9 cellular contexts compared by ENCODE assay signal in genomic region chr16:73019456-73020362, GRCh38. TPM values are rescaled to one million over a fixed set of nuclear protein-coding genes. Genes with fewer than 3 reads are reported as not detected.
A peak's percentile ranks its signal among the peaks of the same experiment; 100 is the strongest.
DNase-seq lines count a peak whose midpoint lies in the region; ATAC-seq and TF ChIP-seq lines count a peak whose summit lies in the region.
"Had no signal": no experiment of that assay in that cellular context is flagged by ENCODE, and none has a peak within 500 bp of the region (broad histone marks: within the 10 kb centered on the region; RNA-seq: fewer than 3 reads in every experiment).

No MANE protein-coding gene starts in this region.

- H3K9me3 ChIP-seq in left ventricle myocardium inferior (replicated peaks) (no peaks in the 10 kb centered on the region), smooth muscle cell (replicated peaks; ENCODE audit: low read depth) (no peaks in the 10 kb centered on the region), esophagus squamous epithelium (no peaks in the 10 kb centered on the region)

- TF ChIP-seq POLR2A in esophagus squamous epithelium (IDR thresholded peaks at IDR 0.05), result no peak

- H3K4me1 ChIP-seq in left ventricle myocardium inferior (peaks cover 81% of the 10 kb centered on the region), smooth muscle cell (ENCODE audit: low read depth) (peaks cover 9% of the 10 kb centered on the region), esophagus squamous epithelium (peaks cover 19 to 67% (median 38%) of the 10 kb centered on the region in 3 donors)

- peak overlapping the region; percentile 75 for H3K27ac ChIP-seq in left ventricle myocardium inferior (replicated peaks)
- peak overlapping the region; percentile 78 for H3K27ac ChIP-seq in smooth muscle cell (ENCODE audit: low read depth)
- H3K27ac ChIP-seq in esophagus squamous epithelium, result peak overlapping the region in 2 of 4 donors; percentile 42 to 64

- peaks cover 70% of the 10 kb centered on the region for H4K20me1 ChIP-seq in smooth muscle cell (ENCODE audit: low read depth)

- H3K9ac ChIP-seq in smooth muscle cell (ENCODE audit: low read depth), result peak overlapping the region; percentile 7

- peaks cover 80% of the 10 kb centered on the region for H3K79me2 ChIP-seq in smooth muscle cell (ENCODE audit: low read depth)

- H3K4me2 ChIP-seq in smooth muscle cell, result peak overlapping the region; percentile 81

- no peak for TF ChIP-seq CTCF in left ventricle myocardium inferior (IDR thresholded peaks at IDR 0.05; ENCODE audit: borderline replicate concordance)
- no peak for TF ChIP-seq CTCF in smooth muscle cell (IDR thresholded peaks at IDR 0.05; ENCODE audit: borderline replicate concordance, insufficient read depth, poor library complexity, severe bottlenecking)
- no peak for TF ChIP-seq CTCF in esophagus squamous epithelium (IDR thresholded peaks at IDR 0.05)

- ATAC-seq in GM19324 (IDR thresholded peaks at IDR 0.05; ENCODE audit: low FRiP score, unreplicated experiment) (no peak), GM21423 (IDR thresholded peaks at IDR 0.05; ENCODE audit: unreplicated experiment) (no peak)

- H3K4me3 ChIP-seq in left ventricle myocardium inferior (peak overlapping the region; percentile 11), smooth muscle cell (no peak overlapping the region), esophagus squamous epithelium (no peak overlapping the region)

- peaks cover 10% of the 10 kb centered on the region for H3F3A ChIP-seq in smooth muscle cell (ENCODE audit: low read depth)

- H3K27me3 ChIP-seq in left ventricle myocardium inferior (ENCODE audit: low read depth), result no peaks in the 10 kb centered on the region
- H3K27me3 ChIP-seq in smooth muscle cell (ENCODE audit: low read depth), result no peaks in the 10 kb centered on the region
- no peaks in the 10 kb centered on the region for H3K27me3 ChIP-seq in esophagus squamous epithelium

- DNase-seq in HPDE6-E6E7 (ENCODE audit: extremely low spot score) (peak; percentile 74), amniotic epithelial cell (ENCODE audit: low read depth) (peak; percentile 87), left ventricle myocardium inferior (no peak), smooth muscle cell (lab: John Stamatoyannopoulos, UW; ENCODE audit: unreplicated experiment) (no peak), anterior cingulate cortex (lab: John Stamatoyannopoulos, UW) (no peak), esophagus squamous epithelium (lab: John Stamatoyannopoulos, UW) (no peak)
- DNase-seq: activated CD4-positive, alpha-beta T cell treated with anti-CD3 and anti-CD28 coated beads for 48 hours had no signal

- intact Hi-C loops in left ventricle myocardium inferior (cut with micrococcal nuclease), result no loop called here
- intact Hi-C loops in esophagus squamous epithelium (cut with DNase I), result no loop called here

- 31% methylated on average over 19 of the region's 19 CpGs for WGBS in smooth muscle cell (ENCODE audit: low lambda C conversion rate)
- 57 to 67% methylated on average over 16 to 18 of the region's 19 CpGs for WGBS in esophagus squamous epithelium, 2 donors

- H2AFZ ChIP-seq in smooth muscle cell (ENCODE audit: low read depth), result no peak overlapping the region

- H3K36me3 ChIP-seq in left ventricle myocardium inferior (no peaks in the 10 kb centered on the region), smooth muscle cell (ENCODE audit: low read depth) (no peaks in the 10 kb centered on the region), esophagus squamous epithelium (no peaks in the 10 kb centered on the region)

RNA-seq across cellular contexts. Expression of gene ZFHX3, which starts 28.2 kb away (rescaled TPM):
- total RNA-seq in left ventricle myocardium inferior (9.6 TPM), smooth muscle cell (6.5 and 9.8 TPM in 2 replicates), esophagus squamous epithelium (10 to 100 TPM in 1 of 4 donors, 1 to 10 TPM in 3; 3.5 to 12.8 (median 4.5) TPM)
- polyA plus RNA-seq in smooth muscle cell, result 3.1 and 5.0 TPM in 2 replicates

Comparison
In these comparisons a context has a peak if more than half of its experiments do, and no peak if none do; other contexts are left out.
1. DNase-seq: peak in HPDE6-E6E7 (single experiment) and amniotic epithelial cell (single experiment); none in left ventricle myocardium inferior (single experiment), smooth muscle cell (single experiment), anterior cingulate cortex (0 of 58) and esophagus squamous epithelium (single experiment).